ENCODE assay signal across 1 cellular context in genomic region chr7:144011458-144012230, GRCh38.
TF ChIP-seq lines count a peak whose summit lies in the region.

No MANE protein-coding gene starts in this region.

TF ChIP-seq in K562, 482 proteins besides CTCF, POLR2A, EP300 and RAD21:
- no peak for TF ChIP-seq STAG1 (CRISPR knock-in tag; IDR thresholded peaks at IDR 0.05; ENCODE audit: borderline replicate concordance)
- peak; percentile 19; the same call in 1 of the 2 replicates for TF ChIP-seq CEBPB (tag; IDR thresholded peaks at IDR 0.05)
- TF ChIP-seq ZNF431 (CRISPR knock-in tag; IDR thresholded peaks at IDR 0.05): peak; percentile 95
